8 cellular contexts compared by ENCODE assay signal in genomic region chr1:77539510-77540142, GRCh38.
DNase-seq lines count a peak whose midpoint lies in the region; ATAC-seq, FAIRE-seq and TF ChIP-seq lines count a peak whose summit lies in the region.

No MANE protein-coding gene starts in this region.

- POLR2A ChIA-PET in endothelial cell of umbilical vein (lab: Charles Lee): no interaction called here

- dilution Hi-C loops in endothelial cell of umbilical vein (cut with MboI; ENCODE audit: extremely low pct_ligation_motif_present, low sequenced_read_pairs): no loop called here

- H3K27me3 Mint-ChIP-seq in progenitor cell of endocrine pancreas (no peaks in the 10 kb centered on the region), natural killer cell (ENCODE audit: low read depth in 2 of 2) (no peaks in the 10 kb centered on the region)

- no peaks in the 10 kb centered on the region for H3K79me2 ChIP-seq in endothelial cell of umbilical vein (ENCODE audit: control insufficient read depth, insufficient read depth, low read length)

- no peaks in the 10 kb centered on the region for H3K9me3 ChIP-seq in endothelial cell of umbilical vein (replicated peaks; ENCODE audit: control insufficient read depth, insufficient read depth, low read length)

- no peak overlapping the region for H3K27ac ChIP-seq in endothelial cell of umbilical vein (ENCODE audit: insufficient read depth, low read depth, low read length)

- H3K4me3 ChIP-seq in endothelial cell of umbilical vein (replicated peaks in 1 of 3; ENCODE audit: insufficient read depth in 1 of 3, low read depth in 1 of 3, low read length in 3 of 3): no peak overlapping the region

- H3K9me3 Mint-ChIP-seq in progenitor cell of endocrine pancreas (ENCODE audit: low read depth) (no peaks in the 10 kb centered on the region), natural killer cell (no peaks in the 10 kb centered on the region)

- no peaks in the 10 kb centered on the region for H3K36me3 ChIP-seq in endothelial cell of umbilical vein (ENCODE audit: control insufficient read depth in 2 of 2, extremely low read depth in 1 of 2, insufficient read depth in 2 of 2, low read length in 2 of 2)

- no peak for FAIRE-seq in endothelial cell of umbilical vein (lab: Jason Lieb, UNC)
- FAIRE-seq in GM19239 (lab: Jason Lieb, UNC): no peak

- H3K36me3 Mint-ChIP-seq in progenitor cell of endocrine pancreas (ENCODE audit: insufficient read depth) (no peaks in the 10 kb centered on the region), natural killer cell (no peaks in the 10 kb centered on the region)

- H3K4me2 ChIP-seq in endothelial cell of umbilical vein (ENCODE audit: insufficient read depth, low read length): no peak overlapping the region

- no peak overlapping the region for H3K4me3 Mint-ChIP-seq in progenitor cell of endocrine pancreas (ENCODE audit: low read depth)
- no peak overlapping the region for H3K4me3 Mint-ChIP-seq in natural killer cell

- intact Hi-C loops in endothelial cell of umbilical vein (cut with micrococcal nuclease): loop anchor here (10.0 kb wide), 2 partner anchors 365 to 575 kb away; no protein-coding TSS in a partner anchor
- intact Hi-C loops in natural killer cell (cut with micrococcal nuclease): loop anchor here (10.0 kb wide), 1 partner anchor 255 kb away; the partner anchor contains the start of gene AK5

- no peak overlapping the region for H3K9ac ChIP-seq in endothelial cell of umbilical vein (replicated peaks; ENCODE audit: extremely low read depth, insufficient read depth, low read length)

- no peaks in the 10 kb centered on the region for H3K27me3 ChIP-seq in endothelial cell of umbilical vein (ENCODE audit: control insufficient read depth in 2 of 2, insufficient read depth in 2 of 2, low read length in 2 of 2)

- TF ChIP-seq POLR2A in endothelial cell of umbilical vein (IDR thresholded peaks at IDR 0.05; ENCODE audit: low read depth, low read length): no peak

- DNase-seq in ELF-1 (ENCODE audit: low read depth, low spot score) (peak; percentile 28), NCI-H2227 (lab: John Stamatoyannopoulos, UW; ENCODE audit: unreplicated experiment) (peak; percentile 28), endothelial cell of umbilical vein (ENCODE audit: low read depth, low spot score) (no peak), progenitor cell of endocrine pancreas (ENCODE audit: low spot score, unreplicated experiment) (no peak), SW 1271 (lab: John Stamatoyannopoulos, UW) (no peak), GM19239 (ENCODE audit: insufficient read length, low spot score) (no peak), natural killer cell (no peak)

- BruUV-seq in endothelial cell of umbilical vein (replicated peaks; lab: Mats Ljungman, UMichigan): no TSS peak

- peak overlapping the region; percentile 92 for H3K27ac Mint-ChIP-seq in progenitor cell of endocrine pancreas
- H3K27ac Mint-ChIP-seq in natural killer cell: peak overlapping the region in 1 of 2 donors; percentile 58

- ATAC-seq in natural killer cell: no peak
- no peak for ATAC-seq in HG03097 (IDR thresholded peaks at IDR 0.05; ENCODE audit: low FRiP score, unreplicated experiment)

- no peaks in the 10 kb centered on the region for H3K9me1 ChIP-seq in endothelial cell of umbilical vein (replicated peaks; ENCODE audit: control insufficient read depth, extremely low read depth, insufficient read depth, low read length)

- H4K20me1 ChIP-seq in endothelial cell of umbilical vein (replicated peaks; ENCODE audit: control insufficient read depth, extremely low read depth, insufficient read depth, low read length): no peaks in the 10 kb centered on the region

- CTCF ChIA-PET in endothelial cell of umbilical vein (lab: Charles Lee): no interaction called here

- peaks cover 16% of the 10 kb centered on the region for H3K4me1 ChIP-seq in endothelial cell of umbilical vein (ENCODE audit: control insufficient read depth, extremely low read depth, insufficient read depth, low read length)

- TF ChIP-seq CTCF in endothelial cell of umbilical vein (IDR thresholded peaks at IDR 0.05; ENCODE audit: extremely low read depth in 1 of 2, insufficient read depth in 1 of 2, low read depth in 1 of 2, low read length in 2 of 2) (no peak), progenitor cell of endocrine pancreas (IDR thresholded peaks at IDR 0.05; ENCODE audit: unreplicated experiment) (no peak), natural killer cell (IDR thresholded peaks at IDR 0.05) (no peak)

- H3K4me1 Mint-ChIP-seq in progenitor cell of endocrine pancreas (ENCODE audit: low read depth): peaks cover 13% of the 10 kb centered on the region
- H3K4me1 Mint-ChIP-seq in natural killer cell: peaks cover 7 to 11% of the 10 kb centered on the region in 2 donors

- peak overlapping the region; percentile 47 for H2AFZ ChIP-seq in endothelial cell of umbilical vein (ENCODE audit: low read depth, low read length)

TF ChIP-seq in endothelial cell of umbilical vein, 7 proteins besides CTCF, POLR2A, EP300 and RAD21:
- TF ChIP-seq MAX (IDR thresholded peaks at IDR 0.05; ENCODE audit: insufficient read depth, insufficient read length) (no peak), MYC (IDR thresholded peaks at IDR 0.05; ENCODE audit: low read depth, low read length) (no peak), POLR2AphosphoS5 (IDR thresholded peaks at IDR 0.05; ENCODE audit: insufficient read depth, low read depth, low read length) (no peak), EZH2 (IDR thresholded peaks at IDR 0.05; ENCODE audit: borderline replicate concordance, low read depth, low read length, severe bottlenecking) (no peak), JUN (IDR thresholded peaks at IDR 0.05; ENCODE audit: borderline replicate concordance, insufficient read depth, insufficient read length, low read depth) (no peak), GATA2 (IDR thresholded peaks at IDR 0.05; ENCODE audit: insufficient read depth, insufficient read length, low read depth, low read length) (no peak), FOS (IDR thresholded peaks at IDR 0.05; ENCODE audit: borderline replicate concordance, insufficient read depth, low read length) (no peak)

Comparison
In these comparisons a context has a peak if more than half of its experiments do, and no peak if none do; other contexts are left out.
1. DNase-seq: peak in ELF-1 (single experiment) and NCI-H2227 (single experiment); none in endothelial cell of umbilical vein (single experiment), progenitor cell of endocrine pancreas (single experiment), SW 1271 (0 of 2), GM19239 (single experiment) and natural killer cell (single experiment).